In the genomic region with DNA sequence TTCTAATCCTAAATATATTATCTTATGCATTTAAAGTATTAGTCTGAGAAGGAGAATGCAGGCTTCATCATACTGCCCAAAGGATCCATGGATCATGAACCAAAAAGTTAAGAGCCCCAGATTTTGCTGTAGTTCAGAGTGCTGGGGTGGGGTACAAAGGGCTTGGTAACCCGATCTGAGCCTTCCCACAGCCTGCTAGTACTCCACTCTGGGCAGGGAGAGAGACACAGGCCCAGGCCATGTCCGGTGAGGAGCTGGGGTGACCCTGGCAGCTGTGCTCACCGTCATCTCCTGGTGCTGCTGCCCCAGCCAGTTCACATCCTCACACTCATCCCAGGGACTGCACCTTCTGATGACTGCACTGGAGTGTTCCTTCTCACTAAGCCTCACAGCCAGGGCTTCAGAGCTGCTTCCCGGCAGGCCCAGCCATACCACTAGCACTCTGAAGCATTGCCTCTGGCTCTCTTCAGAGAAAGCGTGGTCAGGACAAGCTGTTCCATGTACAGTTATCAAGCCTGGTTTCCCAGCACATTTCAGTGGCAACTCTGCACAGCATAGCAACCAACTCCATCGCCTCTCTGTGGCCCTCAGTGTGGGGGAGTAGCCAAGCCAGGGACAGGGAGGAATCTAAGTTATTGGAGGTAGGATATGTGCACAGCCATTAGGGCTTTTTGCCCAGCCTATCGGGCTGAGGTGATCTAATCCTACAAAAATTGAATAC, we compare ENCODE assay signal across 19 cellular contexts.
DNase-seq lines count a peak whose midpoint lies in the region; ATAC-seq and TF ChIP-seq lines count a peak whose summit lies in the region.
"Had no signal": no experiment of that assay in that cellular context is flagged by ENCODE, and none has a peak within 500 bp of the region (broad histone marks: within the 10 kb centered on the region; RNA-seq: fewer than 3 reads in every experiment).

No MANE protein-coding gene starts in this region.

- no peak overlapping the region for H3K9ac ChIP-seq in mesenchymal stem cell (ENCODE audit: low read length)
- H3K9ac ChIP-seq: BLaER1 had no signal

- H2BK120ac ChIP-seq in mesenchymal stem cell (ENCODE audit: low read depth, low read length): no peak overlapping the region

- H3K4me1 ChIP-seq in mesenchymal stem cell (ENCODE audit: control insufficient read depth, insufficient read depth, low read depth, low read length): peaks cover 13% of the 10 kb centered on the region
- H3K4me1 ChIP-seq in prostate gland (replicated peaks): peaks cover 4% of the 10 kb centered on the region
- H3K4me1 ChIP-seq: BLaER1 had no signal

- H2BK12ac ChIP-seq in mesenchymal stem cell (ENCODE audit: low read length in 2 of 2): no peak overlapping the region

- DNase-seq in Right ventricle myocardium inferior (ENCODE audit: missing footprints) (no peak), cardiac septum (ENCODE audit: low spot score) (no peak), glomerular visceral epithelial cell (ENCODE audit: extremely low spot score) (peak; percentile 40), mesenchymal stem cell (peak; percentile 21), SKM-1 treated with dmso at 0.1 percent for 144 hours (lab: John Stamatoyannopoulos, UW; ENCODE audit: unreplicated experiment) (no peak), prostate gland (ENCODE audit: low spot score) (no peak), GM20000 (ENCODE audit: low spot score) (no peak), CD1c-positive myeloid dendritic cell (ENCODE audit: extremely low spot score) (no peak)
- DNase-seq: amniotic stem cell; erythroblast; KG1; NCI-H1105 treated with DMSO at 0.1 percent for 48 hours; NCI-H748 treated with DMSO at 0.1 percent for 48 hours; OCI-M1; stimulated activated CD4-positive, alpha-beta T cell treated with anti-CD3 and anti-CD28 coated beads, Interleukin-4, amount 100 ng/mL, for 1 hour had no signal

- H3K4me3 ChIP-seq in mesenchymal stem cell (ENCODE audit: insufficient read depth in 1 of 2, low read depth in 1 of 2, low read length in 2 of 2) (no peak overlapping the region), prostate gland (no peak overlapping the region)
- H3K4me3 ChIP-seq: BLaER1, SJSA1 had no signal

- WGBS in mesenchymal stem cell: 75% methylated on average over 6 of the region's 7 CpGs
- 82% methylated on average over 7 of the region's 7 CpGs for WGBS in prostate gland

- no peak overlapping the region for H2BK5ac ChIP-seq in mesenchymal stem cell (ENCODE audit: low read depth, low read length, poor library complexity, severe bottlenecking)

- no peaks in the 10 kb centered on the region for H3K79me1 ChIP-seq in mesenchymal stem cell (replicated peaks; ENCODE audit: low read length, poor library complexity, severe bottlenecking)

- no peak overlapping the region for H2AFZ ChIP-seq in mesenchymal stem cell (ENCODE audit: low read depth, low read length)

- intact Hi-C loops in Right ventricle myocardium inferior (cut with DNase I) (no loop called here), cardiac septum (cut with DNase I) (loop anchor here (5.0 kb wide), 1 partner anchor 101 kb away; no protein-coding TSS in a partner anchor), prostate gland (cut with DNase I) (loop anchor here (10.0 kb wide), 1 partner anchor 78 kb away; no protein-coding TSS in a partner anchor)

- H4K91ac ChIP-seq in mesenchymal stem cell (ENCODE audit: low read length): no peak overlapping the region

- no peak overlapping the region for H3K23ac ChIP-seq in mesenchymal stem cell (ENCODE audit: low read length in 2 of 2)

- H4K8ac ChIP-seq in mesenchymal stem cell (ENCODE audit: low read length): no peak overlapping the region

- H3K27ac ChIP-seq in mesenchymal stem cell (ENCODE audit: low read length, poor library complexity, severe bottlenecking) (peak overlapping the region; percentile 4), prostate gland (no peak overlapping the region)
- H3K27ac ChIP-seq: 22Rv1, BLaER1, SJSA1 had no signal

- no peak overlapping the region for H2AK5ac ChIP-seq in mesenchymal stem cell (ENCODE audit: low read length, severe bottlenecking)

- no peak overlapping the region for H3K4ac ChIP-seq in mesenchymal stem cell (ENCODE audit: low read depth in 1 of 2, low read length in 2 of 2)

- no peak overlapping the region for H3K14ac ChIP-seq in mesenchymal stem cell (ENCODE audit: low read length in 2 of 2)

- no peak overlapping the region for H2BK15ac ChIP-seq in mesenchymal stem cell (ENCODE audit: low read depth, poor library complexity, severe bottlenecking)

- no peak overlapping the region for H3K4me2 ChIP-seq in mesenchymal stem cell (ENCODE audit: low read length, poor library complexity, severe bottlenecking)
- H3K4me2 ChIP-seq: BLaER1 had no signal

- H3K36me3 ChIP-seq in mesenchymal stem cell (ENCODE audit: control insufficient read depth in 1 of 2, insufficient read depth in 2 of 2, low read depth in 1 of 2, low read length in 2 of 2) (no peaks in the 10 kb centered on the region), prostate gland (no peaks in the 10 kb centered on the region)
- H3K36me3 ChIP-seq: BLaER1, SJSA1 had no signal

- H3K9me3 ChIP-seq in mesenchymal stem cell (ENCODE audit: control insufficient read depth, low read length) (no peaks in the 10 kb centered on the region), prostate gland (no peaks in the 10 kb centered on the region)
- H3K9me3 ChIP-seq: BLaER1, SJSA1 had no signal

- H3K27me3 ChIP-seq in mesenchymal stem cell (ENCODE audit: control insufficient read depth in 1 of 2, insufficient read depth in 1 of 2, low read length in 2 of 2) (no peaks in the 10 kb centered on the region), prostate gland (replicated peaks; ENCODE audit: insufficient read depth) (no peaks in the 10 kb centered on the region)
- H3K27me3 ChIP-seq: BLaER1 had no signal

- no peak for TF ChIP-seq POLR2A in prostate gland (IDR thresholded peaks at IDR 0.05)

- TF ChIP-seq CTCF in prostate gland (IDR thresholded peaks at IDR 0.05): no peak
- no peak for TF ChIP-seq CTCF in GM20000 (IDR thresholded peaks at IDR 0.05; ENCODE audit: extremely low read depth, missing control alignments)

- ATAC-seq in Right ventricle myocardium inferior: peak; percentile 20
- ATAC-seq: activated CD4-positive, CD25-positive, alpha-beta regulatory T cell treated with anti-CD3 and anti-CD28 coated beads, Interleukin-2, amount 50 U/mL, for 24 hours had no signal

- H3K18ac ChIP-seq in mesenchymal stem cell (ENCODE audit: low read depth in 1 of 2, low read length in 2 of 2): no peak overlapping the region

Comparison
In these comparisons a context has a peak if more than half of its experiments do, and no peak if none do; other contexts are left out.
1. DNase-seq: peak in glomerular visceral epithelial cell (single experiment) and mesenchymal stem cell (single experiment); none in Right ventricle myocardium inferior (single experiment), cardiac septum (single experiment), SKM-1 treated with dmso at 0.1 percent for 144 hours (single experiment), prostate gland (single experiment), GM20000 (single experiment) and CD1c-positive myeloid dendritic cell (single experiment).